In genomic region chr6:42978793-42979522, GRCh38 we compare ENCODE assay signal across 8 cellular contexts. TPM values are rescaled to one million over a fixed set of nuclear protein-coding genes. Genes with fewer than 3 reads are reported as not detected.
DNase-seq lines count a peak whose midpoint lies in the region; ATAC-seq and TF ChIP-seq lines count a peak whose summit lies in the region.

TSS of gene PEX6 (minus strand) at chr6:42979181. CDS start at chr6:42979150, 31 bp downstream.

- H3K4me2 ChIP-seq in DND-41 (ENCODE audit: insufficient read depth, low read length), result peak within 1 kb of the TSS; percentile 79

- H3K4me3 ChIP-seq in DND-41 (ENCODE audit: low read depth in 1 of 2, low read length in 2 of 2) (peak within 1 kb of the TSS; percentile 92 to 96), LNCaP clone FGC (ENCODE audit: low read depth, low read length) (peak within 1 kb of the TSS; percentile 80)

- H3K27me3 ChIP-seq in DND-41 (ENCODE audit: insufficient read depth, low read length, poor library complexity), result no peaks in the 10 kb centered on the region

- peak within 1 kb of the TSS; percentile 87 for H2AFZ ChIP-seq in DND-41 (ENCODE audit: low read depth, low read length)

- H3K27ac Mint-ChIP-seq in activated T-helper 17 cell treated with anti-CD3 and anti-CD28 coated beads, Interleukin-2, amount 50 U/mL, for 72 hours, result peak within 1 kb of the TSS; percentile 99
- peak within 1 kb of the TSS; percentile 95 to 98 for H3K27ac Mint-ChIP-seq in natural killer cell

- H3K9me3 ChIP-seq in DND-41 (ENCODE audit: insufficient read depth, low read length, severe bottlenecking), result no peaks in the 10 kb centered on the region

- peak within 1 kb of the TSS; percentile 93 for H3K9ac ChIP-seq in DND-41 (ENCODE audit: low read depth, low read length)

- peaks cover 41% of the 10 kb centered on the region for H3K4me1 ChIP-seq in DND-41 (ENCODE audit: insufficient read depth, low read length)

- peak within 1 kb of the TSS; percentile 99 for H3K4me3 Mint-ChIP-seq in activated T-helper 17 cell treated with anti-CD3 and anti-CD28 coated beads, Interleukin-2, amount 50 U/mL, for 72 hours
- H3K4me3 Mint-ChIP-seq in natural killer cell, result peak within 1 kb of the TSS; percentile 94

- H3K4me1 Mint-ChIP-seq in activated T-helper 17 cell treated with anti-CD3 and anti-CD28 coated beads, Interleukin-2, amount 50 U/mL, for 72 hours, result peaks cover 32% of the 10 kb centered on the region
- peaks cover 29 to 31% of the 10 kb centered on the region in 2 donors for H3K4me1 Mint-ChIP-seq in natural killer cell

- ATAC-seq in DND-41 (ENCODE audit: insufficient read depth, low read depth), result peak; percentile 94
- peak; percentile 93 for ATAC-seq in activated T-helper 17 cell treated with anti-CD3 and anti-CD28 coated beads, Interleukin-2, amount 50 U/mL, for 72 hours (replicated peaks)
- peak; percentile 89 to 97 (median 94) for ATAC-seq in natural killer cell
- ATAC-seq in stimulated activated naive CD8-positive, alpha-beta T cell treated with anti-CD3 and anti-CD28 coated beads, Interleukin-15, Interleukin-2, amounts not matched to agents 100 U/mL and 50 U/mL, for 24 hours, result peak; percentile 91

- peaks cover 2% of the 10 kb centered on the region for H3K36me3 ChIP-seq in DND-41 (ENCODE audit: insufficient read depth, low read length)

- H3K36me3 Mint-ChIP-seq in activated T-helper 17 cell treated with anti-CD3 and anti-CD28 coated beads, Interleukin-2, amount 50 U/mL, for 72 hours (ENCODE audit: low read depth), result peaks cover 30% of the 10 kb centered on the region
- H3K36me3 Mint-ChIP-seq in natural killer cell, result no peaks in the 10 kb centered on the region

- intact Hi-C loops in natural killer cell (cut with micrococcal nuclease), result loop anchor here (1.0 to 2.0 kb wide), 2 partner anchors 50 to 80 kb away; partner anchors contain the start of genes CNPY3, KLC4 and MRPL2

- H4K20me1 ChIP-seq in DND-41 (ENCODE audit: insufficient read depth, low read length), result peaks cover 6% of the 10 kb centered on the region; the same call in 1 of the 2 replicates

- DNase-seq in DND-41 (peak; percentile 97), H4 (ENCODE audit: low spot score) (peak; percentile 89), LNCaP clone FGC (ENCODE audit: low read depth) (peak; percentile 35), RPMI8226 (peak; percentile 97), fibroblast of peridontal ligament (ENCODE audit: extremely low read depth) (peak; percentile 73), natural killer cell (peak; percentile 78)
- peak; percentile 89 for DNase-seq in stimulated activated naive CD8-positive, alpha-beta T cell treated with anti-CD3 and anti-CD28 coated beads, Interleukin-15, Interleukin-2, amounts not matched to agents 100 U/mL and 50 U/mL, for 24 hours

- H3K27ac ChIP-seq in DND-41 (ENCODE audit: low read length), result peak within 1 kb of the TSS; percentile 87

- no peaks in the 10 kb centered on the region for H3K27me3 Mint-ChIP-seq in activated T-helper 17 cell treated with anti-CD3 and anti-CD28 coated beads, Interleukin-2, amount 50 U/mL, for 72 hours
- H3K27me3 Mint-ChIP-seq in natural killer cell (ENCODE audit: low read depth in 2 of 2), result no peaks in the 10 kb centered on the region

- no peaks in the 10 kb centered on the region for H3K9me3 Mint-ChIP-seq in activated T-helper 17 cell treated with anti-CD3 and anti-CD28 coated beads, Interleukin-2, amount 50 U/mL, for 72 hours
- H3K9me3 Mint-ChIP-seq in natural killer cell, result no peaks in the 10 kb centered on the region

- H3K79me2 ChIP-seq in DND-41 (ENCODE audit: insufficient read depth, low read length), result peaks cover 37% of the 10 kb centered on the region

- TF ChIP-seq CTCF in DND-41 (IDR thresholded peaks at IDR 0.05; ENCODE audit: borderline replicate concordance, extremely low read depth, low read length, poor library complexity, severe bottlenecking) (no peak), LNCaP clone FGC (IDR thresholded peaks at IDR 0.05; ENCODE audit: control insufficient read depth, extremely low read depth, insufficient read depth) (no peak), natural killer cell (IDR thresholded peaks at IDR 0.05) (no peak)

RNA-seq across cellular contexts. Expression of gene PEX6, which starts in this region (rescaled TPM):
- total RNA-seq in H4 (2014; rRNA removed; shearing (Covaris generic)), result 39.2 and 45.8 TPM in 2 replicates
- 10 to 100 TPM in 1 of 2 donors, 1 to 10 TPM in 1; 9.6 to 16.4 TPM for total RNA-seq in activated T-helper 17 cell treated with anti-CD3 and anti-CD28 coated beads, Interleukin-2, amount 50 U/mL, for 72 hours
- total RNA-seq in natural killer cell, result 10 to 100 TPM in 1 of 3 donors, 1 to 10 TPM in 2; 8.2 to 13.6 (median 9.9) TPM

Comparison
In these comparisons a context has a peak if more than half of its experiments do, and no peak if none do; other contexts are left out.
1. Peak in every context shown above with its lines: DNase-seq, ATAC-seq, H3K4me3 ChIP-seq and H3K27ac ChIP-seq.
2. DNase-seq: peak in every context shown above with its lines; median percentile 97 in DND-41; 97 in RPMI8226; 89 in H4; 89 in stimulated activated naive CD8-positive, alpha-beta T cell treated with anti-CD3 and anti-CD28 coated beads, Interleukin-15, Interleukin-2, amounts not matched to agents 100 U/mL and 50 U/mL, for 24 hours; 78 in natural killer cell; 73 in fibroblast of peridontal ligament; 35 in LNCaP clone FGC.